8 cellular contexts compared by ENCODE assay signal in the genomic region with DNA sequence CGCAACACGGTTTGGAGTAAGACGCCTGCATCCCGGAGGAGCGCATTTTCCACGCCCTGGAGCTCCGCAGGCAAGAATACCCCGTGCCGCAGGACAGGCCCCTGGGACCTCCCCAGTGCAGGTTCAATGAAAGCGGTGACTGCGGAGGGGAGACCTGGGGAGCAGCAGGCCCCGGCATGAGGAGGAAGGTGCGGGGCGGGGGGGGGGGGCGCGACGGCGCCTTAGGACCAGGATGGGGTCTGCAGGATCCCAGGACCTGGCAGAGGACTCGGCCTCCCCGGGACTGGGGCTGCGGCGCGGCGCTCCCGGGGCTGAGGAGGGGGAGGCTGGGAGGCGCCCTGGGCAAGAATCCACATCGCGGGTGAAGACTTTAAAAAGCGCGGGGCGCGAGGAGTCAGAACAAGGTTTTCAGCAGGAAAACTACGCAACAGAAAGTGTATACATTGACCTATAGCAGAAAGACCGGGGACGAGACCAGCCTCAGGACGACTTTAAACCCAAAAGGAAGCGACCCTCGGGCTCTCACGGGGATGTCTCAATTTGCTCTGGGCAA. TPM values are rescaled to one million over a fixed set of nuclear protein-coding genes. Genes with fewer than 3 reads are reported as not detected.
DNase-seq lines count a peak whose midpoint lies in the region; ATAC-seq, FAIRE-seq and TF ChIP-seq lines count a peak whose summit lies in the region.

No MANE protein-coding gene starts in this region.

- peak overlapping the region; percentile 65 to 98 (median 97) for H3K27ac Mint-ChIP-seq in brain

- peak; percentile 30 for ATAC-seq in GM21723 (IDR thresholded peaks at IDR 0.05; ENCODE audit: unreplicated experiment)
- peak; percentile 19 for ATAC-seq in stimulated activated naive CD8-positive, alpha-beta T cell treated with anti-CD3 and anti-CD28 coated beads, Interleukin-15, Interleukin-2, amounts not matched to agents 100 U/mL and 50 U/mL, for 24 hours

- H3K36me3 ChIP-seq in kidney (ENCODE audit: control insufficient read depth in 1 of 2, insufficient read depth in 2 of 2, low read length in 2 of 2), result no peaks in the 10 kb centered on the region

- FAIRE-seq in kidney (lab: Jason Lieb, UNC), result no peak

- TF ChIP-seq CTCF in brain (conservative IDR thresholded peaks at IDR 0.05) (no peak), kidney (IDR thresholded peaks at IDR 0.05; ENCODE audit: borderline replicate concordance, extremely low read depth, insufficient read depth) (no peak)

- peaks cover 12 to 16% of the 10 kb centered on the region in 2 donors for H3K4me1 ChIP-seq in kidney (ENCODE audit: control insufficient read depth in 1 of 2, insufficient read depth in 1 of 2, low read depth in 1 of 2, low read length in 2 of 2)

- peaks cover 3% of the 10 kb centered on the region for H3K27me3 Mint-ChIP-seq in brain

- peaks cover 4% of the 10 kb centered on the region for H3K36me3 Mint-ChIP-seq in brain

- no peaks in the 10 kb centered on the region for H3K9me3 ChIP-seq in kidney (ENCODE audit: control insufficient read depth in 1 of 2, low read length in 2 of 2)

- H3K4me3 ChIP-seq in kidney (ENCODE audit: low read length in 2 of 2), result peak overlapping the region; percentile 97 to 98

- peak overlapping the region; percentile 83 to 93 (median 88) for H3K4me3 Mint-ChIP-seq in brain

- peaks cover 42% of the 10 kb centered on the region for H3K4me1 Mint-ChIP-seq in brain

- intact Hi-C loops in kidney (cut with DNase I), result no loop called here

- peak overlapping the region; percentile 96 to 97 for H3K9ac ChIP-seq in kidney (ENCODE audit: low read length in 2 of 2)

- peaks cover 0 to 15% (median 0%) of the 10 kb centered on the region in 5 experiments for H3K9me3 Mint-ChIP-seq in brain

- H3K27ac ChIP-seq in kidney (ENCODE audit: low read depth in 2 of 2, low read length in 2 of 2), result peak overlapping the region; percentile 80 to 95

- peak; percentile 69 for DNase-seq in NCI-H748 (lab: John Stamatoyannopoulos, UW; ENCODE audit: unreplicated experiment)
- no peak for DNase-seq in NCI-H748 treated with DMSO at 0.1 percent for 48 hours (lab: John Stamatoyannopoulos, UW)
- peak; percentile 9 for DNase-seq in LHCN-M2 (ENCODE audit: low read depth)
- peak; percentile 79 for DNase-seq in kidney
- peak; percentile 28 for DNase-seq in stimulated activated naive CD8-positive, alpha-beta T cell treated with anti-CD3 and anti-CD28 coated beads, Interleukin-15, Interleukin-2, amounts not matched to agents 100 U/mL and 50 U/mL, for 24 hours
- no peak for DNase-seq in NCI-H774 (lab: John Stamatoyannopoulos, UW)

RNA-seq across cellular contexts. Expression of gene ZNF611, which starts 0.4 kb away (rescaled TPM):
- total RNA-seq in LHCN-M2 (2014; rRNA removed), result 10.8 and 11.5 TPM in 2 replicates
- 4.3 TPM for polyA plus RNA-seq in LHCN-M2 (2012)
- 3.7 TPM for polyA plus RNA-seq in brain (ENCODE audit: insufficient read depth, low read depth, low replicate concordance)
- total RNA-seq in kidney, result 42.7 TPM
- 3.6 TPM for polyA plus RNA-seq in kidney (ENCODE audit: insufficient read depth, low read depth, low replicate concordance)

RNA-seq across cellular contexts. Expression of gene ZNF600, which starts 52.2 kb away (rescaled TPM):
- total RNA-seq in LHCN-M2 (2014; rRNA removed) (3.5 and 4.5 TPM in 2 replicates), kidney (9.4 TPM)
- 1.9 TPM for polyA plus RNA-seq in LHCN-M2 (2012)
- polyA plus RNA-seq in brain (ENCODE audit: insufficient read depth, low read depth, low replicate concordance) (0.83 TPM), kidney (ENCODE audit: insufficient read depth, low read depth, low replicate concordance) (4.1 TPM)

Comparison
In these comparisons a context has a peak if more than half of its experiments do, and no peak if none do; other contexts are left out.
1. DNase-seq: peak in NCI-H748 (single experiment), LHCN-M2 (single experiment), kidney (single experiment) and stimulated activated naive CD8-positive, alpha-beta T cell treated with anti-CD3 and anti-CD28 coated beads, Interleukin-15, Interleukin-2, amounts not matched to agents 100 U/mL and 50 U/mL, for 24 hours (single experiment); none in NCI-H748 treated with DMSO at 0.1 percent for 48 hours (single experiment) and NCI-H774 (single experiment).